21 cellular contexts compared by ENCODE assay signal in genomic region chr21:28893687-28894086, GRCh38.
DNase-seq lines count a peak whose midpoint lies in the region; ATAC-seq, FAIRE-seq and TF ChIP-seq lines count a peak whose summit lies in the region.
"Had no signal": no experiment of that assay in that cellular context is flagged by ENCODE, and none has a peak within 500 bp of the region (broad histone marks: within the 10 kb centered on the region; RNA-seq: fewer than 3 reads in every experiment).

No MANE protein-coding gene starts in this region.

- no peak overlapping the region for H3K18ac ChIP-seq in mesendoderm (ENCODE audit: low read length)

- BruUV-seq in HCT116 (replicated peaks; lab: Mats Ljungman, UMichigan) (no TSS peak), GM12878 (replicated peaks; lab: Mats Ljungman, UMichigan) (no TSS peak)

- no peak for TF ChIP-seq CTCF in HCT116 (IDR thresholded peaks at IDR 0.05 in 2 of 3, conservative IDR thresholded peaks at IDR 0.05 in 1 of 3; ENCODE audit: borderline replicate concordance in 1 of 3, insufficient read depth in 1 of 3, low read depth in 2 of 3, low read length in 2 of 3)
- no peak for TF ChIP-seq CTCF in GM12878 (IDR thresholded peaks at IDR 0.05 in 2 of 3, conservative IDR thresholded peaks at IDR 0.05 in 1 of 3; ENCODE audit: control insufficient read depth in 2 of 3, extremely low read depth in 1 of 3, insufficient read depth in 1 of 3, low read depth in 3 of 3, low read length in 3 of 3)

- H3K9me3 Mint-ChIP-seq in activated T-cell treated with anti-CD3 and anti-CD28 coated beads, Interleukin-2, amount 50 U/mL, for 24 hours: no peaks in the 10 kb centered on the region
- H3K9me3 Mint-ChIP-seq: T-cell had no signal

- CTCF ChIA-PET in HCT116 (lab: Charles Lee) (no interaction called here), GM12878 (lab: Yijun Ruan, JAX) (interaction anchor here (2.2 kb wide), 1 partner anchor 22 kb away, joined by 7 read pairs; no protein-coding TSS in a partner anchor)

- no peak overlapping the region for H3K56ac ChIP-seq in mesendoderm (ENCODE audit: low read length)

- no peak overlapping the region for H4K5ac ChIP-seq in mesendoderm (ENCODE audit: low read length)

- H3K4me3 ChIP-seq in HCT116 (replicated peaks in 1 of 2; ENCODE audit: low read depth in 1 of 2, low read length in 2 of 2) (no peak overlapping the region), GM12878 (no peak overlapping the region), mesendoderm (ENCODE audit: low read length) (no peak overlapping the region)
- H3K4me3 ChIP-seq: A549, HAP-1 had no signal

- 26% methylated on average over 3 of the region's 3 CpGs for WGBS in GM12878 (ENCODE audit: insufficient coverage, insufficient replicate concordance, low lambda C conversion rate, missing lambda C conversion rate)
- WGBS in mesendoderm (ENCODE audit: extremely low coverage, insufficient coverage, low lambda C conversion rate): no CpG with 5 or more reads among the region's 3 CpGs

- RAD21 ChIA-PET in HCT116 (lab: Charles Lee; ENCODE audit: low non-redundant PET in 1 of 2, low total read pairs in 2 of 2, uncharacterized antibody in 2 of 2, unreplicated experiment in 2 of 2): no interaction called here
- RAD21 ChIA-PET in GM12878 (lab: Charles Lee; ENCODE audit: unreplicated experiment): no interaction called here

- POLR2A ChIA-PET in HCT116 (lab: Charles Lee) (no interaction called here), GM12878 (lab: Charles Lee) (interaction anchor here (0.6 kb wide), 1 partner anchor 255 kb away, joined by 3 read pairs; no protein-coding TSS in a partner anchor)

- no peak overlapping the region for H3K27ac ChIP-seq in HCT116 (ENCODE audit: low read depth, low read length)
- H3K27ac ChIP-seq in GM12878 (ENCODE audit: control insufficient read depth, insufficient read depth): no peak overlapping the region
- no peak overlapping the region for H3K27ac ChIP-seq in mesendoderm (ENCODE audit: low read depth, low read length)
- H3K27ac ChIP-seq: A549 had no signal

- SMC1A ChIA-PET in GM12878 (lab: Charles Lee; ENCODE audit: uncharacterized antibody, unreplicated experiment): no interaction called here

- no peak overlapping the region for H4K8ac ChIP-seq in mesendoderm (ENCODE audit: low read depth, low read length)

- H3K36me3 ChIP-seq in HCT116 (ENCODE audit: control insufficient read depth in 1 of 2, insufficient read depth in 2 of 2, low read length in 2 of 2): no peaks in the 10 kb centered on the region
- no peaks in the 10 kb centered on the region for H3K36me3 ChIP-seq in GM12878 (ENCODE audit: control insufficient read depth in 2 of 2, insufficient read depth in 2 of 2, low read length in 1 of 2)
- H3K36me3 ChIP-seq in mesendoderm (ENCODE audit: control insufficient read depth, insufficient read depth, low read length): no peaks in the 10 kb centered on the region
- H3K36me3 ChIP-seq: HAP-1 had no signal

- H3K4me1 ChIP-seq in HCT116 (ENCODE audit: control insufficient read depth in 1 of 2, insufficient read depth in 2 of 2, low read length in 2 of 2): no peaks in the 10 kb centered on the region
- H3K4me1 ChIP-seq in GM12878 (ENCODE audit: control insufficient read depth, insufficient read depth, low read length): no peaks in the 10 kb centered on the region
- H3K4me1 ChIP-seq in mesendoderm (ENCODE audit: control insufficient read depth, low read depth, low read length): no peaks in the 10 kb centered on the region
- H3K4me1 ChIP-seq: A549, Caco-2, HAP-1 had no signal

- no peak overlapping the region for H3K4me2 ChIP-seq in HCT116 (ENCODE audit: low read length)
- H3K4me2 ChIP-seq in GM12878 (ENCODE audit: control insufficient read depth, insufficient read depth): no peak overlapping the region
- H3K4me2 ChIP-seq in mesendoderm (ENCODE audit: low read length): no peak overlapping the region
- H3K4me2 ChIP-seq: A549, SK-N-SH had no signal

- TF ChIP-seq RAD21 in HCT116 (IDR thresholded peaks at IDR 0.05; ENCODE audit: low read depth) (no peak), GM12878 (IDR thresholded peaks at IDR 0.05; ENCODE audit: insufficient read depth, low read depth, low read length) (no peak)

- H3K27me3 ChIP-seq in HCT116 (ENCODE audit: insufficient read depth, low read length) (0 out of 2 replicates have a peak, but pooled peaks cover 8% of the 10 kb centered on the region), GM12878 (replicated peaks in 1 of 2; ENCODE audit: control insufficient read depth in 2 of 2, insufficient read depth in 2 of 2, low read length in 1 of 2) (no peaks in the 10 kb centered on the region), mesendoderm (ENCODE audit: insufficient read depth, low read length, poor library complexity) (no peaks in the 10 kb centered on the region)

- DNase-seq in HCT116 (ENCODE audit: low read depth, low spot score): no peak
- DNase-seq in NCI-H82 treated with DMSO at 0.1 percent for 48 hours (lab: John Stamatoyannopoulos, UW; ENCODE audit: unreplicated experiment): peak; percentile 38
- no peak for DNase-seq in GM12878 (ENCODE audit: low read depth, low spot score)
- DNase-seq in mesendoderm: peak; percentile 37
- DNase-seq in GM12892 (ENCODE audit: insufficient read length): no peak
- no peak for DNase-seq in activated T-cell treated with anti-CD3 and anti-CD28 coated beads, Interleukin-2, amount 50 U/mL, for 24 hours
- DNase-seq in kidney glomerular epithelial cell (lab: John Stamatoyannopoulos, UW): no peak
- DNase-seq: Caco-2; CD4-positive, alpha-beta T cell; GF-D8; NCI-H1417; NCI-H1930; NCI-H345; NCI-H526; NK-92 treated with Interleukin-12 subunit alpha and Interleukin-12 subunit beta, amount 100 ng/mL, for 24 hours; SHP77; SK-N-SH; T-cell had no signal

- no peaks in the 10 kb centered on the region for H3K36me3 Mint-ChIP-seq in activated T-cell treated with anti-CD3 and anti-CD28 coated beads, Interleukin-2, amount 50 U/mL, for 24 hours (ENCODE audit: low read depth)
- H3K36me3 Mint-ChIP-seq: T-cell had no signal

- no peak for FAIRE-seq in GM12878 (lab: Jason Lieb, UNC)
- no peak for FAIRE-seq in GM12892 (lab: Jason Lieb, UNC)
- FAIRE-seq: A549, GM12891 had no signal

- no peak overlapping the region for H3K23ac ChIP-seq in mesendoderm (ENCODE audit: low read length)

- peaks cover 4% of the 10 kb centered on the region for H3K27me3 Mint-ChIP-seq in activated T-cell treated with anti-CD3 and anti-CD28 coated beads, Interleukin-2, amount 50 U/mL, for 24 hours

- no peak overlapping the region for H3K4ac ChIP-seq in mesendoderm (ENCODE audit: low read depth, low read length)

- in situ Hi-C loops in GM12878 (cut with MboI): no loop called here

- H3K79me1 ChIP-seq in mesendoderm (ENCODE audit: low read length): no peaks in the 10 kb centered on the region

- no peaks in the 10 kb centered on the region for H4K20me1 ChIP-seq in HCT116 (ENCODE audit: insufficient read depth)
- no peaks in the 10 kb centered on the region for H4K20me1 ChIP-seq in GM12878 (ENCODE audit: control insufficient read depth, insufficient read depth)

- TF ChIP-seq POLR2A in HCT116 (IDR thresholded peaks at IDR 0.05; ENCODE audit: borderline replicate concordance, extremely low read depth, insufficient read depth, insufficient read length) (no peak), GM12878 (IDR thresholded peaks at IDR 0.05; ENCODE audit: low read depth, low read length) (no peak), GM12892 (IDR thresholded peaks at IDR 0.05; ENCODE audit: low read depth, low read length) (no peak)

- no peak overlapping the region for H3K4me3 Mint-ChIP-seq in activated T-cell treated with anti-CD3 and anti-CD28 coated beads, Interleukin-2, amount 50 U/mL, for 24 hours
- H3K4me3 Mint-ChIP-seq: CD4-positive, alpha-beta T cell; T-cell had no signal

- H2BK120ac ChIP-seq in mesendoderm (ENCODE audit: low read depth, low read length): no peak overlapping the region

- H3K9me2 ChIP-seq in HCT116 (ENCODE audit: insufficient read depth): no peaks in the 10 kb centered on the region; the same call in 1 of the 2 replicates
- H3K9me2 ChIP-seq: SK-N-SH had no signal

- H2BK15ac ChIP-seq in mesendoderm (replicated peaks; ENCODE audit: low read depth): no peak overlapping the region

- no peak overlapping the region for H3K27ac Mint-ChIP-seq in activated T-cell treated with anti-CD3 and anti-CD28 coated beads, Interleukin-2, amount 50 U/mL, for 24 hours
- H3K27ac Mint-ChIP-seq: CD4-positive, alpha-beta T cell; T-cell had no signal

- no peak for TF ChIP-seq EP300 in GM12878 (IDR thresholded peaks at IDR 0.05; ENCODE audit: borderline replicate concordance in 1 of 2, control insufficient read depth in 1 of 2, low read depth in 2 of 2, low read length in 2 of 2)

- H2AFZ ChIP-seq in HCT116 (ENCODE audit: low read depth, low read length, poor library complexity, severe bottlenecking) (no peak overlapping the region), GM12878 (ENCODE audit: control insufficient read depth, low read depth, low read length) (no peak overlapping the region)

- ATAC-seq in HCT116 (peak; percentile 54; the same call in 1 of the 2 replicates), GM12878 (0 out of 3 replicates have a peak, but pooled peaks have one; percentile 30)
- ATAC-seq: T-cell had no signal

- no peaks in the 10 kb centered on the region for H3K9me3 ChIP-seq in HCT116 (ENCODE audit: control insufficient read depth in 1 of 2, insufficient read depth in 1 of 2, low read depth in 1 of 2, low read length in 2 of 2)
- no peaks in the 10 kb centered on the region for H3K9me3 ChIP-seq in GM12878 (replicated peaks; ENCODE audit: control insufficient read depth, insufficient read depth, low read length)
- H3K9me3 ChIP-seq: A549, Caco-2, HAP-1, SK-N-SH had no signal

- intact Hi-C loops in HCT116 (cut with micrococcal nuclease): no loop called here
- intact Hi-C loops in GM12878 (cut with micrococcal nuclease; ENCODE audit: unreplicated experiment): no loop called here

- no peak overlapping the region for H2AK5ac ChIP-seq in mesendoderm (ENCODE audit: low read length)

- H3K9ac ChIP-seq in HCT116 (ENCODE audit: low read length) (no peak overlapping the region), GM12878 (ENCODE audit: control insufficient read depth, insufficient read depth, low read length) (no peak overlapping the region), mesendoderm (ENCODE audit: low read length) (no peak overlapping the region)
- H3K9ac ChIP-seq: SK-N-SH had no signal

- H3K4me1 Mint-ChIP-seq in activated T-cell treated with anti-CD3 and anti-CD28 coated beads, Interleukin-2, amount 50 U/mL, for 24 hours (ENCODE audit: low read depth): no peaks in the 10 kb centered on the region
- H3K4me1 Mint-ChIP-seq: T-cell had no signal

- H2BK5ac ChIP-seq in mesendoderm (ENCODE audit: low read length): no peak overlapping the region

- no peaks in the 10 kb centered on the region for H3K79me2 ChIP-seq in HCT116 (ENCODE audit: insufficient read depth, low read length)
- no peaks in the 10 kb centered on the region for H3K79me2 ChIP-seq in GM12878 (ENCODE audit: control insufficient read depth, insufficient read depth, low read length)
- H3K79me2 ChIP-seq in mesendoderm (ENCODE audit: control insufficient read depth, insufficient read depth, low read length): no peaks in the 10 kb centered on the region

TF ChIP-seq in GM12878, 131 proteins besides CTCF, POLR2A, EP300 and RAD21 (continues in another document):
- TF ChIP-seq CBX5 (IDR thresholded peaks at IDR 0.05; ENCODE audit: low read depth): no peak
- TF ChIP-seq SRF (IDR thresholded peaks at IDR 0.05; ENCODE audit: low read depth in 2 of 2, low read length in 2 of 2): no peak
- no peak for TF ChIP-seq POLR2AphosphoS2 (IDR thresholded peaks at IDR 0.05; ENCODE audit: low read depth, low read length)
- no peak for TF ChIP-seq HDAC6 (IDR thresholded peaks at IDR 0.05; ENCODE audit: unreplicated experiment)

Comparison
In these comparisons a context has a peak if more than half of its experiments do, and no peak if none do; other contexts are left out.
1. DNase-seq: peak in NCI-H82 treated with DMSO at 0.1 percent for 48 hours (single experiment) and mesendoderm (single experiment); none in HCT116 (single experiment), GM12878 (single experiment), GM12892 (single experiment), activated T-cell treated with anti-CD3 and anti-CD28 coated beads, Interleukin-2, amount 50 U/mL, for 24 hours (single experiment) and kidney glomerular epithelial cell (single experiment).